In the genomic region with DNA sequence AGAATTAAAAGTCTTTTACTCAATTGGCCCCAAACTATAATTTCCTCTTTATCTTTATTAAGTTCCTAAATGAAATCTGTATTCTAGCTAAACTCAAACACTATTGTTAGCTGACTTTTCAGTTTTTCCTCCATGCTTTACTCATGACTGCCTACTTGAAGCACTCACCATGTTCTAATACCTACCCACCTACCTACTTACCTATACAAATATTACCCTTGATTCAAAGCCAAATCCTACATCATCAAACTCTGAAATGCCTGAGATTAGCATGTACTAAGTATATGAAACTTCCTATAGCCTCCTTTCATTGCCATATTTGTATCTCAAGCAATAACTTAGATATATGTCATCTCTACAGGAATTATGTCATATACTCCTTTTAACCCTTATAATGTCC, we compare ENCODE assay signal across 15 cellular contexts.
DNase-seq lines count a peak whose midpoint lies in the region; ATAC-seq, FAIRE-seq and TF ChIP-seq lines count a peak whose summit lies in the region.
"Had no signal": no experiment of that assay in that cellular context is flagged by ENCODE, and none has a peak within 500 bp of the region (broad histone marks: within the 10 kb centered on the region; RNA-seq: fewer than 3 reads in every experiment).

No MANE protein-coding gene starts in this region.

- H3K4me3 ChIP-seq in astrocyte (ENCODE audit: insufficient read depth, low read depth, low read length) (no peak overlapping the region), thoracic aorta (no peak overlapping the region)
- H3K4me3 ChIP-seq: GM12878 had no signal

- no peak for FAIRE-seq in astrocyte (lab: Jason Lieb, UNC)
- FAIRE-seq: colon, D721Med, GM12878 had no signal

- no peaks in the 10 kb centered on the region for H3K9me3 ChIP-seq in astrocyte (ENCODE audit: insufficient read depth, low read depth, low read length)
- no peaks in the 10 kb centered on the region for H3K9me3 ChIP-seq in thoracic aorta

- no peaks in the 10 kb centered on the region for H3K27me3 ChIP-seq in astrocyte (ENCODE audit: insufficient read depth, low read length)
- H3K27me3 ChIP-seq in thoracic aorta (replicated peaks; ENCODE audit: insufficient read depth): no peaks in the 10 kb centered on the region

- no peak overlapping the region for H3K4me2 ChIP-seq in astrocyte (ENCODE audit: low read length)

- peak overlapping the region; percentile 98 for H3K27ac ChIP-seq in astrocyte (ENCODE audit: low read depth, low read length)
- peak overlapping the region; percentile 77 to 86 for H3K27ac ChIP-seq in thoracic aorta

- H3K36me3 ChIP-seq in astrocyte (ENCODE audit: insufficient read depth, low read length) (no peaks in the 10 kb centered on the region), thoracic aorta (no peaks in the 10 kb centered on the region)

- DNase-seq in NCI-H2029 (lab: John Stamatoyannopoulos, UW) (peak; percentile 17), astrocyte (ENCODE audit: low read depth) (no peak), kidney tubule cell (ENCODE audit: low spot score) (peak; percentile 54), thoracic aorta (ENCODE audit: low spot score) (no peak), SKM-1 treated with dmso at 0.1 percent for 144 hours (lab: John Stamatoyannopoulos, UW; ENCODE audit: unreplicated experiment) (no peak), immature natural killer cell (no peak)
- DNase-seq: activated gamma-delta T cell treated with Interleukin-2 at 50 U/mL for 16 hours; GF-D8; NCI-H1105; stimulated activated CD4-positive, alpha-beta T cell treated with anti-CD3 and anti-CD28 coated beads, Interleukin-4, amount 100 ng/mL, for 1 hour; T-cell had no signal

- no peaks in the 10 kb centered on the region for H3K79me2 ChIP-seq in astrocyte (ENCODE audit: insufficient read depth, low read length)

- peak overlapping the region; percentile 100 for H3K27ac Mint-ChIP-seq in astrocyte (ENCODE audit: unreplicated experiment)
- H3K27ac Mint-ChIP-seq in immature natural killer cell: no peak overlapping the region
- H3K27ac Mint-ChIP-seq: T-cell had no signal

- H3K9me3 Mint-ChIP-seq in astrocyte (ENCODE audit: unreplicated experiment) (peaks cover 1% of the 10 kb centered on the region), immature natural killer cell (peaks cover 0 to 7% (median 3%) of the 10 kb centered on the region in 6 donors)
- H3K9me3 Mint-ChIP-seq: T-cell had no signal

- no peak overlapping the region for H2AFZ ChIP-seq in astrocyte (ENCODE audit: low read depth, low read length)

- H3K4me1 ChIP-seq in astrocyte (ENCODE audit: insufficient read depth, low read length) (peaks cover 21% of the 10 kb centered on the region), thoracic aorta (ENCODE audit: control insufficient read depth in 1 of 2, low read depth in 2 of 2) (peaks cover 12 to 21% of the 10 kb centered on the region in 2 donors)

- TF ChIP-seq CTCF in astrocyte (IDR thresholded peaks at IDR 0.05; ENCODE audit: insufficient read depth, low read depth, low read length) (no peak), thoracic aorta (IDR thresholded peaks at IDR 0.05) (no peak)

- peaks cover 31% of the 10 kb centered on the region for H3K4me1 Mint-ChIP-seq in astrocyte (ENCODE audit: low read depth, unreplicated experiment)
- H3K4me1 Mint-ChIP-seq in immature natural killer cell: no peaks in the 10 kb centered on the region
- H3K4me1 Mint-ChIP-seq: T-cell had no signal

- peak overlapping the region; percentile 86 for H3K9ac ChIP-seq in astrocyte (ENCODE audit: low read length)

- H3K4me3 Mint-ChIP-seq in astrocyte (ENCODE audit: unreplicated experiment) (no peak overlapping the region), immature natural killer cell (no peak overlapping the region)
- H3K4me3 Mint-ChIP-seq: T-cell had no signal

- ATAC-seq in thoracic aorta (ENCODE audit: insufficient number of reproducible peaks, low FRiP score, low read depth) (no peak), HG02981 (IDR thresholded peaks at IDR 0.05; ENCODE audit: unreplicated experiment) (no peak)
- ATAC-seq: T-cell had no signal

- H4K20me1 ChIP-seq in astrocyte (ENCODE audit: insufficient read depth, low read length): no peaks in the 10 kb centered on the region

- H3K27me3 Mint-ChIP-seq in astrocyte (ENCODE audit: low read depth, unreplicated experiment): no peaks in the 10 kb centered on the region
- peaks cover 0 to 3% (median 0%) of the 10 kb centered on the region in 3 donors for H3K27me3 Mint-ChIP-seq in immature natural killer cell (ENCODE audit: low read depth in 3 of 3)
- H3K27me3 Mint-ChIP-seq: T-cell had no signal

- H3K36me3 Mint-ChIP-seq in astrocyte (ENCODE audit: low read depth, unreplicated experiment) (peaks cover 1% of the 10 kb centered on the region), immature natural killer cell (no peaks in the 10 kb centered on the region)
- H3K36me3 Mint-ChIP-seq: T-cell had no signal

Comparison
In these comparisons a context has a peak if more than half of its experiments do, and no peak if none do; other contexts are left out.
1. DNase-seq: peak in NCI-H2029 (single experiment) and kidney tubule cell (single experiment); none in astrocyte (single experiment), thoracic aorta (single experiment), SKM-1 treated with dmso at 0.1 percent for 144 hours (single experiment) and immature natural killer cell (0 of 3).